ENCODE assay signal across 18 cellular contexts in genomic region chr4:168759321-168759720, GRCh38.
DNase-seq lines count a peak whose midpoint lies in the region; ATAC-seq and TF ChIP-seq lines count a peak whose summit lies in the region.
"Had no signal": no experiment of that assay in that cellular context is flagged by ENCODE, and none has a peak within 500 bp of the region (broad histone marks: within the 10 kb centered on the region; RNA-seq: fewer than 3 reads in every experiment).

No MANE protein-coding gene starts in this region.

- TF ChIP-seq POLR2A in uterus (IDR thresholded peaks at IDR 0.05): no peak
- no peak for TF ChIP-seq POLR2A in esophagus squamous epithelium (IDR thresholded peaks at IDR 0.05)

- H3K4me2 ChIP-seq in mammary epithelial cell (ENCODE audit: insufficient read depth, low read depth, low read length) (peak overlapping the region; percentile 60), mesenchymal stem cell (ENCODE audit: low read length, poor library complexity, severe bottlenecking) (no peak overlapping the region)
- H3K4me2 ChIP-seq: A549, KMS-11 had no signal

- H3K9me3 ChIP-seq in left ventricle myocardium inferior (replicated peaks): no peaks in the 10 kb centered on the region
- H3K9me3 ChIP-seq in mammary epithelial cell (replicated peaks; ENCODE audit: insufficient read depth, low read length): no peaks in the 10 kb centered on the region
- no peaks in the 10 kb centered on the region for H3K9me3 ChIP-seq in mesenchymal stem cell (ENCODE audit: control insufficient read depth, low read length)
- H3K9me3 ChIP-seq in uterus: no peaks in the 10 kb centered on the region
- H3K9me3 ChIP-seq in esophagus squamous epithelium: no peaks in the 10 kb centered on the region
- H3K9me3 ChIP-seq: A549, Caco-2 had no signal

- intact Hi-C loops in left ventricle myocardium inferior (cut with micrococcal nuclease): no loop called here
- intact Hi-C loops in Right ventricle myocardium inferior (cut with DNase I): no loop called here
- intact Hi-C loops in mammary epithelial cell (cut with micrococcal nuclease): loop anchor here (2.0 kb wide), 2 partner anchors 57 to 73 kb away; no protein-coding TSS in a partner anchor
- intact Hi-C loops in uterus (cut with DNase I; ENCODE audit: low total_unique reads): no loop called here
- intact Hi-C loops in esophagus squamous epithelium (cut with DNase I): no loop called here

- no peak overlapping the region for H2BK120ac ChIP-seq in mesenchymal stem cell (ENCODE audit: low read depth, low read length)

- H3K4me1 ChIP-seq in left ventricle myocardium inferior: peaks cover 12% of the 10 kb centered on the region
- H3K4me1 ChIP-seq in mammary epithelial cell (ENCODE audit: insufficient read depth, low read length): peaks cover 51% of the 10 kb centered on the region
- H3K4me1 ChIP-seq in mesenchymal stem cell (ENCODE audit: control insufficient read depth, insufficient read depth, low read depth, low read length): peaks cover 13% of the 10 kb centered on the region
- no peaks in the 10 kb centered on the region for H3K4me1 ChIP-seq in uterus
- H3K4me1 ChIP-seq in esophagus squamous epithelium: peaks cover 0 to 12% (median 0%) of the 10 kb centered on the region in 3 donors

- H2AFZ ChIP-seq in mammary epithelial cell (ENCODE audit: low read depth, low read length) (no peak overlapping the region), mesenchymal stem cell (ENCODE audit: low read depth, low read length) (no peak overlapping the region)

- peak overlapping the region; percentile 95 for H2AK5ac ChIP-seq in mesenchymal stem cell (ENCODE audit: low read length, severe bottlenecking)

- WGBS in mammary epithelial cell (ENCODE audit: low coverage, missing lambda C conversion rate): 70% methylated on average over 1 of the region's 1 CpG
- 100% methylated on average over 1 of the region's 1 CpG for WGBS in mesenchymal stem cell
- 37 to 50% methylated on average over 1 of the region's 1 CpG for WGBS in esophagus squamous epithelium, 2 donors

- H3K18ac ChIP-seq in mesenchymal stem cell (ENCODE audit: low read depth in 1 of 2, low read length in 2 of 2): no peak overlapping the region

- H3K9ac ChIP-seq in mammary epithelial cell (ENCODE audit: insufficient read depth, low read length) (no peak overlapping the region), mesenchymal stem cell (ENCODE audit: low read length) (no peak overlapping the region)
- H3K9ac ChIP-seq: KMS-11 had no signal

- in situ Hi-C loops in mammary epithelial cell (cut with MboI; ENCODE audit: low sequenced_read_pairs in 2 of 2): no loop called here

- H2BK5ac ChIP-seq in mesenchymal stem cell (ENCODE audit: low read depth, low read length, poor library complexity, severe bottlenecking): no peak overlapping the region

- H3K79me2 ChIP-seq in mammary epithelial cell (ENCODE audit: insufficient read depth, low read length): no peaks in the 10 kb centered on the region

- H3K27me3 ChIP-seq in left ventricle myocardium inferior (ENCODE audit: low read depth) (no peaks in the 10 kb centered on the region), mammary epithelial cell (ENCODE audit: insufficient read depth, low read length) (no peaks in the 10 kb centered on the region), mesenchymal stem cell (ENCODE audit: control insufficient read depth in 1 of 2, insufficient read depth in 1 of 2, low read length in 2 of 2) (no peaks in the 10 kb centered on the region), uterus (no peaks in the 10 kb centered on the region), esophagus squamous epithelium (no peaks in the 10 kb centered on the region)

- TF ChIP-seq CTCF in left ventricle myocardium inferior (IDR thresholded peaks at IDR 0.05; ENCODE audit: borderline replicate concordance): no peak
- no peak for TF ChIP-seq CTCF in mammary epithelial cell (conservative IDR thresholded peaks at IDR 0.05 in 1 of 2, IDR thresholded peaks at IDR 0.05 in 1 of 2; ENCODE audit: extremely low read depth in 1 of 2, insufficient read depth in 1 of 2, low read depth in 1 of 2, low read length in 2 of 2)
- TF ChIP-seq CTCF in uterus (IDR thresholded peaks at IDR 0.05): no peak
- no peak for TF ChIP-seq CTCF in esophagus squamous epithelium (IDR thresholded peaks at IDR 0.05)

- no peaks in the 10 kb centered on the region for H3K36me3 ChIP-seq in left ventricle myocardium inferior
- H3K36me3 ChIP-seq in mammary epithelial cell (ENCODE audit: insufficient read depth, low read length): no peaks in the 10 kb centered on the region
- no peaks in the 10 kb centered on the region for H3K36me3 ChIP-seq in mesenchymal stem cell (ENCODE audit: control insufficient read depth in 1 of 2, insufficient read depth in 2 of 2, low read depth in 1 of 2, low read length in 2 of 2)
- H3K36me3 ChIP-seq in uterus: no peaks in the 10 kb centered on the region
- no peaks in the 10 kb centered on the region for H3K36me3 ChIP-seq in esophagus squamous epithelium

- dilution Hi-C loops in mammary epithelial cell (cut with HindIII; ENCODE audit: low sequenced_read_pairs): no loop called here

- H3K23ac ChIP-seq in mesenchymal stem cell (ENCODE audit: low read length in 2 of 2): no peak overlapping the region

- CTCF ChIA-PET in mammary epithelial cell (lab: Charles Lee; ENCODE audit: low non-redundant PET): no interaction called here

- H2BK12ac ChIP-seq in mesenchymal stem cell (ENCODE audit: low read length in 2 of 2): no peak overlapping the region

- no peak overlapping the region for H2BK15ac ChIP-seq in mesenchymal stem cell (ENCODE audit: low read depth, poor library complexity, severe bottlenecking)

- H4K8ac ChIP-seq in mesenchymal stem cell (ENCODE audit: low read length): no peak overlapping the region

- no peak overlapping the region for H4K91ac ChIP-seq in mesenchymal stem cell (ENCODE audit: low read length)

- H3K27ac ChIP-seq in left ventricle myocardium inferior (replicated peaks) (peak overlapping the region; percentile 36), mammary epithelial cell (ENCODE audit: insufficient read depth, low read depth, low read length) (peak overlapping the region; percentile 28), mesenchymal stem cell (ENCODE audit: low read length, poor library complexity, severe bottlenecking) (peak overlapping the region; percentile 58), uterus (peak overlapping the region; percentile 44 to 55), esophagus squamous epithelium (peak overlapping the region in 1 of 4 donors; percentile 36)
- H3K27ac ChIP-seq: C4-2B, KMS-11 had no signal

- no peak for ATAC-seq in Right ventricle myocardium inferior
- ATAC-seq: A549 had no signal

- H3K79me1 ChIP-seq in mesenchymal stem cell (replicated peaks; ENCODE audit: low read length, poor library complexity, severe bottlenecking): peaks cover 12% of the 10 kb centered on the region

- no peak overlapping the region for H3K4me3 ChIP-seq in left ventricle myocardium inferior
- H3K4me3 ChIP-seq in mammary epithelial cell (replicated peaks in 1 of 3; ENCODE audit: insufficient read depth in 1 of 3, low read depth in 2 of 3, low read length in 3 of 3): no peak overlapping the region
- no peak overlapping the region for H3K4me3 ChIP-seq in mesenchymal stem cell (ENCODE audit: insufficient read depth in 1 of 2, low read depth in 1 of 2, low read length in 2 of 2)
- H3K4me3 ChIP-seq in uterus: no peak overlapping the region
- H3K4me3 ChIP-seq in esophagus squamous epithelium: no peak overlapping the region
- H3K4me3 ChIP-seq: A549 had no signal

- DNase-seq in left ventricle myocardium inferior (no peak), Right ventricle myocardium inferior (ENCODE audit: missing footprints) (no peak), mammary epithelial cell (peak; percentile 87), mesenchymal stem cell (no peak), uterus (no peak), putamen (ENCODE audit: low spot score) (no peak), esophagus squamous epithelium (lab: John Stamatoyannopoulos, UW) (no peak), T-helper 9 cell (no peak)
- DNase-seq: Caco-2, DMS153, NCI-H1048, NCI-H2081 treated with DMSO at 0.1 percent for 48 hours, NCI-H510A, NCI-H774, SHP77 had no signal

- no peak overlapping the region for H3K4ac ChIP-seq in mesenchymal stem cell (ENCODE audit: low read depth in 1 of 2, low read length in 2 of 2)

- no peaks in the 10 kb centered on the region for H4K20me1 ChIP-seq in mammary epithelial cell (ENCODE audit: insufficient read depth, low read length)

- no peak overlapping the region for H3K14ac ChIP-seq in mesenchymal stem cell (ENCODE audit: low read length in 2 of 2)

- BruUV-seq in mammary epithelial cell (replicated peaks; lab: Mats Ljungman, UMichigan): no TSS peak
